In genomic region chr2:212548459-212548815, GRCh38 we compare ENCODE assay signal across 8 cellular contexts. TPM values are rescaled to one million over a fixed set of nuclear protein-coding genes. Genes with fewer than 3 reads are reported as not detected.
DNase-seq lines count a peak whose midpoint lies in the region; ATAC-seq and TF ChIP-seq lines count a peak whose summit lies in the region.

No MANE protein-coding gene starts in this region.

- H3K4me2 ChIP-seq in osteoblast (ENCODE audit: insufficient read depth, low read length) = peak overlapping the region; percentile 11

- H3K4me1 ChIP-seq in osteoblast (ENCODE audit: insufficient read depth, low read length) = no peaks in the 10 kb centered on the region

- H3K4me3 ChIP-seq in epithelial cell of proximal tubule (ENCODE audit: low read depth, low read length) (no peak overlapping the region), osteoblast (ENCODE audit: insufficient read depth, low read length) (no peak overlapping the region)

- DNase-seq in GM03348 (ENCODE audit: low spot score) = peak; percentile 48
- peak; percentile 65 for DNase-seq in NCI-H446 treated with DMSO at 0.1 percent for 48 hours (lab: John Stamatoyannopoulos, UW)
- peak; percentile 13 for DNase-seq in epithelial cell of proximal tubule (ENCODE audit: low read depth)
- DNase-seq in osteoblast (ENCODE audit: insufficient read length, low spot score, missing footprints) = peak; percentile 31
- no peak for DNase-seq in islet precursor cell
- DNase-seq in LoVo (ENCODE audit: low spot score) = no peak
- DNase-seq in GDM1 (lab: John Stamatoyannopoulos, UW) = no peak

- H3K79me2 ChIP-seq in osteoblast (ENCODE audit: insufficient read depth, low read length) = no peaks in the 10 kb centered on the region

- TF ChIP-seq CTCF in epithelial cell of proximal tubule (conservative IDR thresholded peaks at IDR 0.05; ENCODE audit: low read depth, low read length) (peak; percentile 64), osteoblast (IDR thresholded peaks at IDR 0.05; ENCODE audit: extremely low read depth, low read depth, low read length) (peak; percentile 58)

- no peak for ATAC-seq in HG03457 (IDR thresholded peaks at IDR 0.05; ENCODE audit: unreplicated experiment)

- H3K9me3 ChIP-seq in osteoblast (ENCODE audit: low read depth, low read length) = no peaks in the 10 kb centered on the region

- H3K36me3 ChIP-seq in osteoblast (ENCODE audit: insufficient read depth, low read length) = no peaks in the 10 kb centered on the region

- H2AFZ ChIP-seq in osteoblast (ENCODE audit: low read length) = no peak overlapping the region

- no peaks in the 10 kb centered on the region for H3K27me3 ChIP-seq in osteoblast (ENCODE audit: insufficient read depth, low read length)

- H4K20me1 ChIP-seq in osteoblast (ENCODE audit: insufficient read depth, low read length) = no peaks in the 10 kb centered on the region

- no peak overlapping the region for H3K27ac ChIP-seq in osteoblast (ENCODE audit: low read depth, low read length)

RNA-seq across cellular contexts. Expression of gene ERBB4, which starts 9.8 kb away (rescaled TPM):
- total RNA-seq in epithelial cell of proximal tubule (1.4 and 2.2 TPM in 2 replicates), osteoblast (under 0.01 TPM in 1 of 2 replicates, not detected in the other)

Comparison
In these comparisons a context has a peak if more than half of its experiments do, and no peak if none do; other contexts are left out.
1. DNase-seq: peak in GM03348 (single experiment), NCI-H446 treated with DMSO at 0.1 percent for 48 hours (single experiment), epithelial cell of proximal tubule (single experiment) and osteoblast (single experiment); none in islet precursor cell (single experiment), LoVo (single experiment) and GDM1 (single experiment).